In the genomic region with DNA sequence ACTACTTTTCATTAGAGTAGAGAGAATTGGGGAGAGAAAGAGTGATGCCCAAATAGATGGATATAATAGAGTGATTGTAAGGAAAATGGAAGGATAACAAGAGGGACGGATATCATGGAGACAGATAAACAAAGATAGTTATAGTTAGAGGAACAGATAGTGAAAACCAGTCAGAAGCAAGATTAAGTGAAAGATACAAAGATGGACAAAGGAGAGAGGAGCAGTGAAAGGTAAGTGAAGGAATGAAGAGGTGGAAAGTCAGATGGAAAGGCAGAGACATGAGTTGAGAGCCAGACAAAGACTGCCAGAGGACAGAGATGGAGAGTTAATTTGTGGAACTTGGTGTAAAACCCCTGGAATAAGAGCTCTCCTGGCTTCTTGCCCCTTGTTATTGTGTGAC, we compare ENCODE assay signal across 11 cellular contexts. TPM values are rescaled to one million over a fixed set of nuclear protein-coding genes. Genes with fewer than 3 reads are reported as not detected.
"Had no signal": no experiment of that assay in that cellular context is flagged by ENCODE, and none has a peak within 500 bp of the region (broad histone marks: within the 10 kb centered on the region; RNA-seq: fewer than 3 reads in every experiment).

No MANE protein-coding gene starts in this region.

- H3K4me3 ChIP-seq: GM23248, GM23338, HAP-1 had no signal

- H3K9me3 ChIP-seq: HAP-1 had no signal

- H2AFZ ChIP-seq: GM23248, GM23338 had no signal

- ATAC-seq: HCT116 had no signal

- H3K36me3 ChIP-seq: HAP-1 had no signal

- H3K4me1 ChIP-seq: HAP-1 had no signal

- DNase-seq: GM23248, GOT3, H7, H9, HCEC 1CT, HFFc6 had no signal

- H3K4me2 ChIP-seq: GM23338 had no signal

- H3K27ac ChIP-seq: GM23248 had no signal

- FAIRE-seq: H54 had no signal

- H3K9ac ChIP-seq: GM23248 had no signal

RNA-seq across cellular contexts. Expression of a gene that starts 59.2 kb away (rescaled TPM):
- total RNA-seq: GM23248, GM23338, H4, H7, H9, HFFc6 had no signal
- polyA plus RNA-seq: GM23248, GM23338 had no signal
